In genomic region chr10:86673216-86673826, GRCh38 we compare ENCODE assay signal across 19 cellular contexts. TPM values are rescaled to one million over a fixed set of nuclear protein-coding genes. Genes with fewer than 3 reads are reported as not detected.
DNase-seq lines count a peak whose midpoint lies in the region; ATAC-seq and TF ChIP-seq lines count a peak whose summit lies in the region.
"Had no signal": no experiment of that assay in that cellular context is flagged by ENCODE, and none has a peak within 500 bp of the region (broad histone marks: within the 10 kb centered on the region; RNA-seq: fewer than 3 reads in every experiment).

No MANE protein-coding gene starts in this region.

- DNase-seq in IMR-90 (no peak), NCI-H524 (lab: John Stamatoyannopoulos, UW) (peak; percentile 66 to 86), esophagus squamous epithelium (lab: John Stamatoyannopoulos, UW) (no peak), islet precursor cell (no peak)
- no peak for DNase-seq in stimulated activated naive B cell treated with anti-CD40 and anti-IgM and Interleukin-4, amounts not matched to agents 10 μg/mL and 1 μg/mL and 100 μg/mL, for 72 hours
- DNase-seq: activated B cell treated with CpG ODN at 0.5 μM for 24 hours; activated naive CD4-positive, alpha-beta T cell; brain microvascular endothelial cell; effector memory CD8-positive, alpha-beta T cell; foreskin keratinocyte; HFFc6; immature natural killer cell; NCI-H2081 treated with DMSO at 0.1 percent for 48 hours; SW 1271; testis had no signal

- TF ChIP-seq CTCF in IMR-90 (conservative IDR thresholded peaks at IDR 0.05; ENCODE audit: low read depth, low read length) (no peak), esophagus squamous epithelium (IDR thresholded peaks at IDR 0.05) (no peak)

- dilution Hi-C loops in IMR-90 (cut with HindIII; ENCODE audit: low sequenced_read_pairs, unreplicated experiment) = no loop called here

- H3K9ac ChIP-seq in IMR-90 (ENCODE audit: low read depth, low read length) = no peak overlapping the region
- H3K9ac ChIP-seq: parathyroid adenoma had no signal

- H2BK120ac ChIP-seq in IMR-90 (ENCODE audit: low read depth, low read length) = peak overlapping the region; percentile 19; the same call in 1 of the 2 replicates

- H4K8ac ChIP-seq in IMR-90 (ENCODE audit: low read depth in 2 of 2, low read length in 2 of 2) = no peak overlapping the region

- CTCF ChIA-PET in IMR-90 (lab: Yijun Ruan, JAX) = interaction anchor here (1.3 kb wide), 1 partner anchor 272 kb away, joined by 3 read pairs; no protein-coding TSS in a partner anchor

- no peak overlapping the region; the same call in 1 of the 2 replicates for H2BK20ac ChIP-seq in IMR-90 (ENCODE audit: low read depth, low read length)

- no peaks in the 10 kb centered on the region for H3K36me3 ChIP-seq in IMR-90 (ENCODE audit: control insufficient read depth, insufficient read depth, low read length)
- no peaks in the 10 kb centered on the region for H3K36me3 ChIP-seq in esophagus squamous epithelium
- H3K36me3 ChIP-seq: brain microvascular endothelial cell had no signal

- no peak overlapping the region for H3K23ac ChIP-seq in IMR-90 (ENCODE audit: low read depth, low read length)

- H4K91ac ChIP-seq in IMR-90 (ENCODE audit: insufficient read depth, low read depth, low read length) = no peak overlapping the region

- intact Hi-C loops in IMR-90 (cut with micrococcal nuclease) (no loop called here), esophagus squamous epithelium (cut with DNase I) (no loop called here)

- no peak for TF ChIP-seq RAD21 in IMR-90 (IDR thresholded peaks at IDR 0.05; ENCODE audit: low read length)

- H3K4me2 ChIP-seq in IMR-90 (ENCODE audit: low read depth, low read length) = no peak overlapping the region

- H4K20me1 ChIP-seq in IMR-90 (ENCODE audit: insufficient read depth, low read length) = no peaks in the 10 kb centered on the region

- no peak for TF ChIP-seq POLR2A in IMR-90 (IDR thresholded peaks at IDR 0.05; ENCODE audit: low read depth, low read length)
- no peak for TF ChIP-seq POLR2A in esophagus squamous epithelium (IDR thresholded peaks at IDR 0.05)

- H3K4me1 ChIP-seq in IMR-90 (ENCODE audit: control insufficient read depth, insufficient read depth, low read length) = peaks cover 35% of the 10 kb centered on the region
- H3K4me1 ChIP-seq in esophagus squamous epithelium = peaks cover 0 to 40% (median 12%) of the 10 kb centered on the region in 3 donors
- H3K4me1 ChIP-seq: foreskin keratinocyte had no signal

- H3K4ac ChIP-seq in IMR-90 (ENCODE audit: low read depth, low read length) = no peak overlapping the region

- H3K56ac ChIP-seq in IMR-90 (ENCODE audit: extremely low read depth, insufficient read depth, low read length) = no peak overlapping the region

- H2BK5ac ChIP-seq in IMR-90 (ENCODE audit: low read depth, low read length, poor library complexity, severe bottlenecking) = no peak overlapping the region

- peaks cover 14 to 15% of the 10 kb centered on the region in 2 donors for H3K27me3 Mint-ChIP-seq in stimulated activated naive B cell treated with anti-CD40 and anti-IgM and Interleukin-4, amounts not matched to agents 10 μg/mL and 1 μg/mL and 100 μg/mL, for 72 hours
- H3K27me3 Mint-ChIP-seq: CD4-positive, alpha-beta memory T cell had no signal

- no peaks in the 10 kb centered on the region for H3K27me3 ChIP-seq in IMR-90 (ENCODE audit: control insufficient read depth, insufficient read depth, low read length)
- H3K27me3 ChIP-seq in esophagus squamous epithelium = peaks cover 0 to 21% (median 0%) of the 10 kb centered on the region in 4 donors
- H3K27me3 ChIP-seq: brain microvascular endothelial cell, testis had no signal

- in situ Hi-C loops in IMR-90 (cut with MboI; ENCODE audit: low sequenced_read_pairs) = no loop called here

- H3K14ac ChIP-seq in IMR-90 (replicated peaks; ENCODE audit: low read depth, low read length) = no peak overlapping the region

- peak overlapping the region; percentile 46; the same call in 1 of the 2 replicates for H2AK5ac ChIP-seq in IMR-90 (ENCODE audit: low read depth, low read length)

- H3K4me3 Mint-ChIP-seq in stimulated activated naive B cell treated with anti-CD40 and anti-IgM and Interleukin-4, amounts not matched to agents 10 μg/mL and 1 μg/mL and 100 μg/mL, for 72 hours = no peak overlapping the region
- H3K4me3 Mint-ChIP-seq: activated B cell treated with CpG ODN at 0.5 μM for 24 hours; CD4-positive, alpha-beta memory T cell; effector memory CD8-positive, alpha-beta T cell; HFFc6; immature natural killer cell had no signal

- H2BK15ac ChIP-seq in IMR-90 (ENCODE audit: low read depth, low read length) = no peak overlapping the region; the same call in 2 of the 3 replicates

- 90% methylated on average over 4 of the region's 6 CpGs; no CpG with 5 or more reads in 1 of the 2 experiments for WGBS in IMR-90 (ENCODE audit: extremely low coverage in 2 of 2, insufficient read length in 1 of 2), 2 experiments
- WGBS in esophagus squamous epithelium, 2 donors = 59 to 85% methylated on average over 6 of the region's 6 CpGs

- H3K36me3 Mint-ChIP-seq in stimulated activated naive B cell treated with anti-CD40 and anti-IgM and Interleukin-4, amounts not matched to agents 10 μg/mL and 1 μg/mL and 100 μg/mL, for 72 hours = no peaks in the 10 kb centered on the region
- H3K36me3 Mint-ChIP-seq: CD4-positive, alpha-beta memory T cell; immature natural killer cell had no signal

- peaks cover 0 to 15% of the 10 kb centered on the region in 2 experiments; a peak in 2 of 4 replicates for H3K79me1 ChIP-seq in IMR-90 (ENCODE audit: low read depth in 1 of 2, low read length in 2 of 2)

- peaks cover 17 to 40% of the 10 kb centered on the region in 2 donors for H3K4me1 Mint-ChIP-seq in stimulated activated naive B cell treated with anti-CD40 and anti-IgM and Interleukin-4, amounts not matched to agents 10 μg/mL and 1 μg/mL and 100 μg/mL, for 72 hours
- H3K4me1 Mint-ChIP-seq: CD4-positive, alpha-beta memory T cell; immature natural killer cell had no signal

- H3K27ac ChIP-seq in IMR-90 (ENCODE audit: insufficient read depth, low read length) (no peak overlapping the region), esophagus squamous epithelium (peak overlapping the region; percentile 5 to 90 (median 72))
- H3K27ac ChIP-seq: brain microvascular endothelial cell, foreskin keratinocyte, parathyroid adenoma, testis had no signal

- BruUV-seq in IMR-90 (replicated peaks; lab: Mats Ljungman, UMichigan) = no TSS peak

- H3K4me3 ChIP-seq in IMR-90 (ENCODE audit: insufficient read depth, low read depth, low read length) (no peak overlapping the region), esophagus squamous epithelium (no peak overlapping the region)
- H3K4me3 ChIP-seq: testis had no signal

- no peak overlapping the region for H4K5ac ChIP-seq in IMR-90 (ENCODE audit: low read depth, low read length)

- H3K9me3 ChIP-seq in IMR-90 (ENCODE audit: control insufficient read depth, insufficient read depth, low read length) (no peaks in the 10 kb centered on the region), esophagus squamous epithelium (no peaks in the 10 kb centered on the region)
- H3K9me3 ChIP-seq: testis had no signal

- POLR2A ChIA-PET in IMR-90 (lab: Charles Lee; ENCODE audit: unreplicated experiment) = no interaction called here

- H2AFZ ChIP-seq in IMR-90 (replicated peaks; ENCODE audit: low read length, poor library complexity) = no peak overlapping the region

- ATAC-seq in IMR-90 (ENCODE audit: low read depth) = no peak
- no peak for ATAC-seq in stimulated activated naive B cell treated with anti-CD40 and anti-IgM and Interleukin-4, amounts not matched to agents 10 μg/mL and 1 μg/mL and 100 μg/mL, for 72 hours (replicated peaks)
- no peak for ATAC-seq in HG03354 (IDR thresholded peaks at IDR 0.05; ENCODE audit: poor library complexity, severe bottlenecking, unreplicated experiment)
- ATAC-seq in HG03039 (IDR thresholded peaks at IDR 0.05; ENCODE audit: unreplicated experiment) = no peak
- ATAC-seq: effector memory CD8-positive, alpha-beta T cell; foreskin keratinocyte had no signal

- peak overlapping the region; percentile 56 for H2AK9ac ChIP-seq in IMR-90 (replicated peaks; ENCODE audit: low read depth, low read length, poor library complexity)

- H3K27ac Mint-ChIP-seq in stimulated activated naive B cell treated with anti-CD40 and anti-IgM and Interleukin-4, amounts not matched to agents 10 μg/mL and 1 μg/mL and 100 μg/mL, for 72 hours = peak overlapping the region; percentile 53
- H3K27ac Mint-ChIP-seq: activated B cell treated with CpG ODN at 0.5 μM for 24 hours; CD4-positive, alpha-beta memory T cell; effector memory CD8-positive, alpha-beta T cell; HFFc6 had no signal

- no peaks in the 10 kb centered on the region for H3K9me3 Mint-ChIP-seq in stimulated activated naive B cell treated with anti-CD40 and anti-IgM and Interleukin-4, amounts not matched to agents 10 μg/mL and 1 μg/mL and 100 μg/mL, for 72 hours
- H3K9me3 Mint-ChIP-seq: activated B cell treated with CpG ODN at 0.5 μM for 24 hours; CD4-positive, alpha-beta memory T cell; effector memory CD8-positive, alpha-beta T cell; HFFc6; immature natural killer cell had no signal

- H3K9me1 ChIP-seq in IMR-90 (ENCODE audit: insufficient read depth, low read length) = peaks cover 13% of the 10 kb centered on the region

- no peak overlapping the region for H3K18ac ChIP-seq in IMR-90 (ENCODE audit: low read depth, low read length)

TF ChIP-seq in IMR-90, 13 proteins besides CTCF, POLR2A, EP300 and RAD21:
- TF ChIP-seq MAZ (IDR thresholded peaks at IDR 0.05; ENCODE audit: borderline replicate concordance, low read depth, low read length) (no peak), BHLHE40 (IDR thresholded peaks at IDR 0.05; ENCODE audit: low read depth, low read length) (no peak), USF2 (IDR thresholded peaks at IDR 0.05; ENCODE audit: low read depth, low read length) (no peak), CEBPB (IDR thresholded peaks at IDR 0.05; ENCODE audit: low read depth, low read length) (no peak)
TF ChIP-seq in IMR-90: peak in this region for 0.

RNA-seq across cellular contexts. Expression of gene LDB3, which starts 5.0 kb away (rescaled TPM):
- total RNA-seq in IMR-90 (2012; rRNA removed) = 0.28 and 0.36 TPM in 2 replicates
- polyA plus RNA-seq in IMR-90 (2012; rRNA removed) = 2.6 and 3.2 TPM in 2 replicates
- 1.6 and 1.7 TPM in 2 replicates for polyA plus RNA-seq in IMR-90 (2012; cell fraction: cytosol; rRNA removed)
- polyA plus RNA-seq in IMR-90 (2012; cell fraction: nucleus; rRNA removed; ENCODE audit: low replicate concordance) = 2.6 and 4.0 TPM in 2 replicates
- 1 to 10 TPM in 1 of 4 donors, under 1 TPM in 3; 0.09 to 3.4 (median 0.35) TPM for total RNA-seq in esophagus squamous epithelium
- total RNA-seq: activated B cell treated with CpG ODN at 0.5 μM for 24 hours, foreskin keratinocyte had no signal
- polyA plus RNA-seq: CD4-positive, alpha-beta memory T cell; foreskin keratinocyte had no signal

RNA-seq across cellular contexts. Expression of gene OPN4, which starts 19.0 kb away (rescaled TPM):
- total RNA-seq in IMR-90 (2012; rRNA removed) (not detected in 2 replicates), esophagus squamous epithelium (not detected)
- 0.03 TPM in 1 of 2 replicates, not detected in the other for polyA plus RNA-seq in IMR-90 (2012; rRNA removed)
- not detected in 2 replicates for polyA plus RNA-seq in IMR-90 (2012; cell fraction: cytosol; rRNA removed)
- polyA plus RNA-seq in IMR-90 (2012; cell fraction: nucleus; rRNA removed; ENCODE audit: low replicate concordance) = 0.04 and 0.05 TPM in 2 replicates
- total RNA-seq: activated B cell treated with CpG ODN at 0.5 μM for 24 hours; CD4-positive, alpha-beta memory T cell; foreskin keratinocyte; HFFc6 had no signal
- polyA plus RNA-seq: CD4-positive, alpha-beta memory T cell; foreskin keratinocyte; immature natural killer cell had no signal

Comparison
In these comparisons a context has a peak if more than half of its experiments do, and no peak if none do; other contexts are left out.
1. DNase-seq: peak in NCI-H524 (2 of 2); none in IMR-90 (single experiment), esophagus squamous epithelium (single experiment), stimulated activated naive B cell treated with anti-CD40 and anti-IgM and Interleukin-4, amounts not matched to agents 10 μg/mL and 1 μg/mL and 100 μg/mL, for 72 hours (single experiment) and islet precursor cell (single experiment).